In genomic region chr1:38891753-38892152, GRCh38 we compare ENCODE assay signal across 14 cellular contexts. TPM values are rescaled to one million over a fixed set of nuclear protein-coding genes. Genes with fewer than 3 reads are reported as not detected.
DNase-seq lines count a peak whose midpoint lies in the region; ATAC-seq and TF ChIP-seq lines count a peak whose summit lies in the region.
"Had no signal": no experiment of that assay in that cellular context is flagged by ENCODE, and none has a peak within 500 bp of the region (broad histone marks: within the 10 kb centered on the region; RNA-seq: fewer than 3 reads in every experiment).

No MANE protein-coding gene starts in this region.

- WGBS in H9 (ENCODE audit: extremely low coverage, insufficient read length, low lambda C conversion rate) = no CpG with 5 or more reads among the region's 1 CpG

- H4K91ac ChIP-seq in H9 (ENCODE audit: insufficient read length, low read depth, low read length) = no peak overlapping the region

- no peaks in the 10 kb centered on the region for H3K4me1 Mint-ChIP-seq in CD4-positive, alpha-beta T cell (ENCODE audit: low read depth)
- H3K4me1 Mint-ChIP-seq in H9 = peaks cover 5 to 6% of the 10 kb centered on the region in 2 experiments

- no peak overlapping the region for H4K8ac ChIP-seq in H9 (replicated peaks; ENCODE audit: insufficient read length, low read depth, low read length)

- no peaks in the 10 kb centered on the region for H3K9me3 ChIP-seq in CD4-positive, alpha-beta T cell (ENCODE audit: control insufficient read depth, low read length)
- no peaks in the 10 kb centered on the region for H3K9me3 ChIP-seq in H9 (ENCODE audit: control insufficient read depth, low read depth, low read length)
- H3K9me3 ChIP-seq: ascending aorta, tibial nerve had no signal

- H3K14ac ChIP-seq in H9 (ENCODE audit: insufficient read depth, low read length) = no peak overlapping the region

- no peak overlapping the region for H3K4me2 ChIP-seq in H9 (ENCODE audit: insufficient read depth, insufficient read length, low read length)

- POLR2A ChIA-PET in CD4-positive, alpha-beta T cell (lab: Charles Lee) = no interaction called here

- H2BK120ac ChIP-seq in H9 (ENCODE audit: low read depth, low read length, poor library complexity, severe bottlenecking) = no peak overlapping the region

- no peak for TF ChIP-seq CTCF in CD4-positive, alpha-beta T cell (IDR thresholded peaks at IDR 0.05)
- TF ChIP-seq CTCF in H9 (conservative IDR thresholded peaks at IDR 0.05) (peak; percentile 64), VCaP (conservative IDR thresholded peaks at IDR 0.05) (0 out of 2 replicates have a peak, but pooled peaks have one; percentile 17)

- no peak overlapping the region for H3T11ph ChIP-seq in H9 (ENCODE audit: low read length)

- H3K27me3 Mint-ChIP-seq in CD4-positive, alpha-beta T cell = no peaks in the 10 kb centered on the region
- H3K27me3 Mint-ChIP-seq in H9 (ENCODE audit: low read depth) = no peaks in the 10 kb centered on the region; the same call in 1 of the 2 replicates

- H3K36me3 Mint-ChIP-seq in CD4-positive, alpha-beta T cell (ENCODE audit: low read depth) = no peaks in the 10 kb centered on the region
- no peaks in the 10 kb centered on the region for H3K36me3 Mint-ChIP-seq in H9 (ENCODE audit: insufficient read depth in 1 of 3, low read depth in 3 of 3)
- H3K36me3 Mint-ChIP-seq: naive thymus-derived CD4-positive, alpha-beta T cell had no signal

- H3K9me3 Mint-ChIP-seq in CD4-positive, alpha-beta T cell = no peaks in the 10 kb centered on the region
- no peaks in the 10 kb centered on the region for H3K9me3 Mint-ChIP-seq in H9
- H3K9me3 Mint-ChIP-seq: naive thymus-derived CD4-positive, alpha-beta T cell; T-helper 1 cell treated with Interleukin-12 subunit alpha and Interleukin-12 subunit beta and Interleukin-4 antibody, amounts not matched to agents 30 μg/mL and 1 μg/mL, for 36 hours had no signal

- no peak overlapping the region for H3K9ac ChIP-seq in H9 (ENCODE audit: extremely low read depth, insufficient read length, low read length)

- no peak overlapping the region for H2BK20ac ChIP-seq in H9 (ENCODE audit: low read depth, low read length, poor library complexity, severe bottlenecking)

- H3K18ac ChIP-seq in H9 (ENCODE audit: insufficient read length, low read depth, low read length) = no peak overlapping the region

- H3K79me1 ChIP-seq in H9 (ENCODE audit: insufficient read depth, low read depth, low read length, poor library complexity, severe bottlenecking) = no peaks in the 10 kb centered on the region

- H2BK12ac ChIP-seq in H9 (ENCODE audit: insufficient read length, low read depth, low read length) = no peak overlapping the region

- ATAC-seq in CD4-positive, alpha-beta T cell (ENCODE audit: poor library complexity) = peak; percentile 62
- ATAC-seq in HG02870 (IDR thresholded peaks at IDR 0.05; ENCODE audit: unreplicated experiment) (no peak), HG03159 (IDR thresholded peaks at IDR 0.05; ENCODE audit: unreplicated experiment) (no peak)
- ATAC-seq: naive thymus-derived CD4-positive, alpha-beta T cell had no signal

- H3K27ac ChIP-seq in CD4-positive, alpha-beta T cell (ENCODE audit: low read depth, low read length) = no peak overlapping the region
- H3K27ac ChIP-seq in H9 (ENCODE audit: insufficient read length, low read depth, low read length) (no peak overlapping the region), VCaP (no peak overlapping the region)
- H3K27ac ChIP-seq: ascending aorta, C4-2B, tibial nerve had no signal

- no peak overlapping the region for H3K4ac ChIP-seq in H9 (ENCODE audit: low read depth, low read length)

- intact Hi-C loops in CD4-positive, alpha-beta T cell (cut with DNase I, micrococcal nuclease) = loop anchor here in 1 of 2 experiments (10.0 kb wide), 1 partner anchor 203 kb away; no protein-coding TSS in a partner anchor

- DNase-seq in CD4-positive, alpha-beta T cell = no peak
- DNase-seq in H9 (peak; percentile 53), iPS-NIHi11 (ENCODE audit: low spot score) (peak; percentile 66), foreskin melanocyte (no peak), NCI-H524 treated with DMSO at 0.1 percent for 48 hours (lab: John Stamatoyannopoulos, UW) (no peak)
- DNase-seq: NCI-H1092 had no signal

- H2BK5ac ChIP-seq in H9 (ENCODE audit: insufficient read length, low read length) = no peak overlapping the region

- no peak overlapping the region for H3K56ac ChIP-seq in H9 (ENCODE audit: insufficient read length, low read depth, low read length)

- no peak overlapping the region for H3K4me3 Mint-ChIP-seq in CD4-positive, alpha-beta T cell
- H3K4me3 Mint-ChIP-seq in H9 = no peak overlapping the region
- H3K4me3 Mint-ChIP-seq: naive thymus-derived CD4-positive, alpha-beta T cell; T-helper 1 cell treated with Interleukin-12 subunit alpha and Interleukin-12 subunit beta and Interleukin-4 antibody, amounts not matched to agents 30 μg/mL and 1 μg/mL, for 36 hours had no signal

- no peak overlapping the region for H2BK15ac ChIP-seq in H9 (ENCODE audit: low read depth, low read length)

- no peak overlapping the region for H4K5ac ChIP-seq in H9 (ENCODE audit: insufficient read length, low read depth, low read length)

- H3K4me1 ChIP-seq in H9 (ENCODE audit: insufficient read depth, low read length) = no peaks in the 10 kb centered on the region
- H3K4me1 ChIP-seq: ascending aorta, tibial nerve had no signal

- H3K79me2 ChIP-seq in H9 (ENCODE audit: insufficient read depth, low read length) = no peaks in the 10 kb centered on the region

- H3K23ac ChIP-seq in H9 (ENCODE audit: insufficient read length, low read depth, low read length) = no peak overlapping the region

- CTCF ChIA-PET in CD4-positive, alpha-beta T cell (lab: Charles Lee) = interaction anchor here (1.1 kb wide), 1 partner anchor 10 kb away, joined by 3 read pairs; the partner anchor contains the start of gene GJA9

- H2AFZ ChIP-seq in H9 (ENCODE audit: low read length) = no peak overlapping the region

- no peaks in the 10 kb centered on the region for H3K27me3 ChIP-seq in CD4-positive, alpha-beta T cell (ENCODE audit: control insufficient read depth, insufficient read depth, low read length)
- no peaks in the 10 kb centered on the region for H3K27me3 ChIP-seq in H9 (ENCODE audit: insufficient read depth, low read length)
- H3K27me3 ChIP-seq: ascending aorta, tibial nerve had no signal

- H3K23me2 ChIP-seq in H9 (ENCODE audit: insufficient read length, low read depth, low read length, poor library complexity, severe bottlenecking) = no peaks in the 10 kb centered on the region

- H3K27ac Mint-ChIP-seq in CD4-positive, alpha-beta T cell = no peak overlapping the region
- H3K27ac Mint-ChIP-seq in H9 = no peak overlapping the region; a peak in 1 of 7 replicates
- H3K27ac Mint-ChIP-seq: T-helper 1 cell treated with Interleukin-12 subunit alpha and Interleukin-12 subunit beta and Interleukin-4 antibody, amounts not matched to agents 30 μg/mL and 1 μg/mL, for 36 hours had no signal

- H2AK5ac ChIP-seq in H9 (ENCODE audit: insufficient read length, low read length) = no peak overlapping the region

- H4K20me1 ChIP-seq in H9 (ENCODE audit: control insufficient read depth, insufficient read depth, insufficient read length) = no peaks in the 10 kb centered on the region

RNA-seq across cellular contexts. Expression of gene GJA9, which starts 10.4 kb away (rescaled TPM):
- not detected for total RNA-seq in CD4-positive, alpha-beta T cell
- not detected in 2 replicates for total RNA-seq in H9 (2021)
- total RNA-seq: ascending aorta; naive thymus-derived CD4-positive, alpha-beta T cell; tibial nerve had no signal

RNA-seq across cellular contexts. Expression of gene MYCBP, which starts 18.6 kb away (rescaled TPM):
- total RNA-seq in CD4-positive, alpha-beta T cell = 1 to 10 TPM; 1.5 to 2.2 TPM
- total RNA-seq in H9 (2021) = 33.1 and 35.2 TPM in 2 replicates

RNA-seq across cellular contexts. Expression of gene RRAGC, which starts 32.2 kb away (rescaled TPM):
- 10 to 100 TPM in 1 of 2 experiments, 1 to 10 TPM in 1; 9.2 to 11.4 TPM for total RNA-seq in CD4-positive, alpha-beta T cell
- total RNA-seq in H9 (2021) = 17.9 and 19.1 TPM in 2 replicates

RNA-seq across cellular contexts. Expression of gene RHBDL2, which starts 49.9 kb away (rescaled TPM):
- total RNA-seq in CD4-positive, alpha-beta T cell = not detected
- total RNA-seq in H9 (2021) = 0.15 TPM in 1 of 2 replicates, not detected in the other
- total RNA-seq: ascending aorta; naive thymus-derived CD4-positive, alpha-beta T cell had no signal

Comparison
In these comparisons a context has a peak if more than half of its experiments do, and no peak if none do; other contexts are left out.
1. DNase-seq: peak in H9 (single experiment) and iPS-NIHi11 (single experiment); none in CD4-positive, alpha-beta T cell (0 of 10), foreskin melanocyte (single experiment) and NCI-H524 treated with DMSO at 0.1 percent for 48 hours (single experiment).
2. RNA of gene MYCBP, which starts 18.6 kb away (total RNA-seq): 33.1 to 35.2 TPM in H9; 1.5 to 2.2 TPM in CD4-positive, alpha-beta T cell; every median in the first group is over 10 times any median in the second.